Comparison of ENCODE assay signal across 1 cellular context in genomic region chr13:62003452-62003851, GRCh38.
TF ChIP-seq lines count a peak whose summit lies in the region.

No MANE protein-coding gene starts in this region.

TF ChIP-seq in K562, 482 proteins besides CTCF, POLR2A, EP300 and RAD21 (continued from another document):
- no peak for TF ChIP-seq THAP12 (CRISPR knock-in tag; IDR thresholded peaks at IDR 0.05)
- peak; percentile 93; the same call in 1 of the 2 replicates for TF ChIP-seq BRCA1 (IDR thresholded peaks at IDR 0.05)
- TF ChIP-seq BRCA1 (CRISPR knock-in tag; IDR thresholded peaks at IDR 0.05): no peak
- no peak for TF ChIP-seq ZNF76 (CRISPR knock-in tag; IDR thresholded peaks at IDR 0.05; ENCODE audit: borderline replicate concordance)
